8 cellular contexts compared by ENCODE assay signal in the genomic region with DNA sequence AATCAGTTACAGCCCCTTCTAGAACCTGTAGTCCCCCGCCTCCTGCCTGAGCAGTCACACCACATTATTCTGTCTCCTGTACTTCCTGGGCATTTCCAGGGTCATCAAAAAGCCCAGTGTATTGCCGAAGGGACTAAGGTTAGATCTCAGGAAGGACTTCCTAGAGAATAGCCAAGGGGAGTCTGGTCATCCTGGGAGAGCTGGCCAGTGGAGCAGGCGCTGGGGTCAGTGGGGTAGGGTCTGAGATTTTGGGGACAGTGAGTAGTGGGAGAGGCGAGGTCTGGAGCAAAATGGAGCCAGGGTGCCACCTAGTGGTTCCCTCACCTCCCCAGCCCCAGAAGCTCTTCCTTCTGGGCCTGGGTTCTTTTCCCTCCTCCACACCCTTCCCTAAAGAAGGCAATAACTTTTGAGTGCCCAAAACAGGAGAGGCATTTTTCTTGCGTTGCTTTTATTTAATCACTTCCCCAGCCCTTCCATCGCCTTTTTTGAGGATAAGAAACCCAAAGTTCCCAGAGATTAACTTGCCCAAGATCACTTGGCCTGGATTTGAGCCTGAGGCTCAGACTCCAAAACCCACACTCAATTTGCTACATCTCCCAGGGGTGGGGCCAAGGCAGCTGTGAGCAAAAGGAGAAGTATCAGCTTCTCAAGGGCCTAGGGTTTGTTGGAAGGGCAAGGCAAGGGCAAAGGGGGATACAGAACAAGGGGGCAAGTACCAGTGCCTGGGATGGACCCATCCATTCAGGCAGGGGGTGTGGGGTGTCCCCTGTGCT. TPM values are rescaled to one million over a fixed set of nuclear protein-coding genes. Genes with fewer than 3 reads are reported as not detected.
DNase-seq lines count a peak whose midpoint lies in the region; ATAC-seq and TF ChIP-seq lines count a peak whose summit lies in the region.

No MANE protein-coding gene starts in this region.

- H3K27me3 ChIP-seq in A673 (replicated peaks; ENCODE audit: insufficient read depth, low read depth, low read length, poor library complexity) (no peaks in the 10 kb centered on the region), foreskin keratinocyte (no peaks in the 10 kb centered on the region), prostate gland (replicated peaks; ENCODE audit: insufficient read depth) (no peaks in the 10 kb centered on the region)

- H3K27ac ChIP-seq in A673 (ENCODE audit: low read depth, low read length, poor library complexity, severe bottlenecking) (peak overlapping the region; percentile 21), foreskin keratinocyte (no peak overlapping the region), prostate gland (no peak overlapping the region)

- intact Hi-C loops in A673 (cut with micrococcal nuclease; ENCODE audit: unreplicated experiment), result no loop called here
- intact Hi-C loops in prostate gland (cut with DNase I), result no loop called here

- DNase-seq in A673 (ENCODE audit: low spot score) (peak; percentile 64), GM10248 (ENCODE audit: extremely low spot score) (peak; percentile 66), NCI-H2227 treated with DMSO at 0.1 percent for 48 hours (lab: John Stamatoyannopoulos, UW) (peak; percentile 27), foreskin keratinocyte (no peak), prostate gland (ENCODE audit: low spot score) (no peak)
- DNase-seq in activated CD8-positive, alpha-beta memory T cell treated with anti-CD3 and anti-CD28 coated beads, Interleukin-2, amount 50 U/mL, for 4 hours, result peak; percentile 43
- no peak for DNase-seq in effector CD8-positive, alpha-beta T cell (lab: John Stamatoyannopoulos, UW)

- WGBS in prostate gland, result 49% methylated on average over 6 of the region's 6 CpGs

- no TSS peak for BruUV-seq in A673 (replicated peaks; lab: Mats Ljungman, UMichigan)

- ATAC-seq in foreskin keratinocyte, result no peak
- no peak for ATAC-seq in HG03280 (IDR thresholded peaks at IDR 0.05; ENCODE audit: unreplicated experiment)

- H3K4me1 ChIP-seq in A673 (ENCODE audit: insufficient read depth, low read length, poor library complexity, severe bottlenecking) (peaks cover 37% of the 10 kb centered on the region), foreskin keratinocyte (no peaks in the 10 kb centered on the region), prostate gland (replicated peaks) (peaks cover 11% of the 10 kb centered on the region)

- POLR2A ChIA-PET in A673 (lab: Charles Lee; ENCODE audit: low non-redundant PET), result interaction anchor here (0.6 kb wide), 1 partner anchor 8 kb away, joined by 6 read pairs; no protein-coding TSS in a partner anchor
- POLR2A ChIA-PET in GM10248 (lab: Yijun Ruan, JAX), result interaction anchor here (0.5 to 1.6 kb wide), 3 partner anchors 9 to 18 kb away, joined by 3 to 5 read pairs (median 3); no protein-coding TSS in a partner anchor

- no peak for TF ChIP-seq POLR2A in prostate gland (IDR thresholded peaks at IDR 0.05)

- H3K4me3 ChIP-seq in A673 (ENCODE audit: low read depth, low read length, poor library complexity, severe bottlenecking) (no peak overlapping the region), prostate gland (no peak overlapping the region)

- H3K9me3 ChIP-seq in A673 (ENCODE audit: low read depth, low read length, poor library complexity, severe bottlenecking), result no peaks in the 10 kb centered on the region
- no peaks in the 10 kb centered on the region for H3K9me3 ChIP-seq in prostate gland

- no peaks in the 10 kb centered on the region for H3K36me3 ChIP-seq in A673 (ENCODE audit: insufficient read depth, low read length, poor library complexity, severe bottlenecking)
- H3K36me3 ChIP-seq in prostate gland, result no peaks in the 10 kb centered on the region

- peak; percentile 95 for TF ChIP-seq CTCF in A673 (conservative IDR thresholded peaks at IDR 0.05; ENCODE audit: low read depth, low read length)
- TF ChIP-seq CTCF in GM10248 (IDR thresholded peaks at IDR 0.05; ENCODE audit: control extremely low read depth, extremely low read depth, low read depth, missing control alignments), result peak; percentile 89
- TF ChIP-seq CTCF in foreskin keratinocyte (conservative IDR thresholded peaks at IDR 0.05), result peak; percentile 86
- peak; percentile 23 to 71 (median 58) for TF ChIP-seq CTCF in prostate gland (IDR thresholded peaks at IDR 0.05)

- CTCF ChIA-PET in A673 (lab: Charles Lee) (interaction anchor here (0.5 to 1.7 kb wide), 7 partner anchors 12 to 464 kb away, joined by 3 to 4 read pairs (median 3); a partner anchor contains a TSS), GM10248 (lab: Yijun Ruan, JAX) (interaction anchor here (0.5 to 3.3 kb wide), 29 partner anchors 8 to 463 kb away, joined by 3 to 26 read pairs (median 4); a partner anchor contains a TSS)

RNA-seq across cellular contexts. Expression of a gene that starts 7.3 kb away (rescaled TPM):
- total RNA-seq in A673 (2021) (30.8 and 34.4 TPM in 2 replicates), foreskin keratinocyte (18.2 and 22.0 TPM in 2 replicates), prostate gland (10 to 100 TPM; 23.2 to 26.2 TPM)
- 50.9 and 55.2 TPM in 2 replicates for polyA plus RNA-seq in foreskin keratinocyte

RNA-seq across cellular contexts. Expression of a gene that starts 12.1 kb away (rescaled TPM):
- total RNA-seq in A673 (2021), result 12.7 and 20.8 TPM in 2 replicates
- total RNA-seq in foreskin keratinocyte, result 12.1 and 20.8 TPM in 2 replicates
- polyA plus RNA-seq in foreskin keratinocyte, result 8.6 and 15.4 TPM in 2 replicates
- total RNA-seq in prostate gland, result 100 to 1,000 TPM; 113 to 140 TPM

RNA-seq across cellular contexts. Expression of a gene that starts 17.7 kb away (rescaled TPM):
- total RNA-seq in A673 (2021) (46.3 and 48.5 TPM in 2 replicates), foreskin keratinocyte (24.7 and 27.3 TPM in 2 replicates), prostate gland (10 to 100 TPM; 44.1 to 44.6 TPM)
- 17.1 and 19.4 TPM in 2 replicates for polyA plus RNA-seq in foreskin keratinocyte

RNA-seq across cellular contexts. Expression of a gene that starts 26.7 kb away (rescaled TPM):
- 201 and 204 TPM in 2 replicates for total RNA-seq in A673 (2021)
- 187 and 211 TPM in 2 replicates for total RNA-seq in foreskin keratinocyte
- polyA plus RNA-seq in foreskin keratinocyte, result 135 and 145 TPM in 2 replicates
- 10 to 100 TPM; 85.0 to 97.2 TPM for total RNA-seq in prostate gland

RNA-seq across cellular contexts. Expression of a gene that starts 30.6 kb away (rescaled TPM):
- 291 and 295 TPM in 2 replicates for total RNA-seq in A673 (2021)
- 236 and 285 TPM in 2 replicates for total RNA-seq in foreskin keratinocyte
- polyA plus RNA-seq in foreskin keratinocyte, result 332 and 402 TPM in 2 replicates
- 10 to 100 TPM; 33.5 to 47.5 TPM for total RNA-seq in prostate gland

Comparison
In these comparisons a context has a peak if more than half of its experiments do, and no peak if none do; other contexts are left out.
1. DNase-seq: peak in A673 (single experiment), GM10248 (single experiment), NCI-H2227 treated with DMSO at 0.1 percent for 48 hours (single experiment) and activated CD8-positive, alpha-beta memory T cell treated with anti-CD3 and anti-CD28 coated beads, Interleukin-2, amount 50 U/mL, for 4 hours (single experiment); none in foreskin keratinocyte (0 of 2), prostate gland (single experiment) and effector CD8-positive, alpha-beta T cell (single experiment).
2. Peak in every context shown above with its lines, with median percentiles within 50 percentile points of each other: CTCF ChIP-seq.